1 cellular context compared by ENCODE assay signal in genomic region chrX:6129195-6129594, GRCh38.
TF ChIP-seq lines count a peak whose summit lies in the region.

No MANE protein-coding gene starts in this region.

TF ChIP-seq in SK-N-SH, 30 proteins besides CTCF, POLR2A, EP300 and RAD21 (continued from another document):
- no peak for TF ChIP-seq IRF3 (IDR thresholded peaks at IDR 0.05; ENCODE audit: low read depth, low read length)
- TF ChIP-seq JUND (IDR thresholded peaks at IDR 0.05), result no peak
- TF ChIP-seq RXRA (IDR thresholded peaks at IDR 0.05; ENCODE audit: borderline replicate concordance, low read depth), result no peak
- no peak for TF ChIP-seq EZH2phosphoT487 (IDR thresholded peaks at IDR 0.05; ENCODE audit: borderline replicate concordance, low read depth)
- no peak for TF ChIP-seq POLR2AphosphoS5 (IDR thresholded peaks at IDR 0.05; ENCODE audit: low read depth, low read length)
- TF ChIP-seq MEF2A (IDR thresholded peaks at IDR 0.05; ENCODE audit: borderline replicate concordance, low read depth), result no peak
- no peak for TF ChIP-seq ZBTB33 (IDR thresholded peaks at IDR 0.05; ENCODE audit: borderline replicate concordance, low read depth)
- TF ChIP-seq RFX5 (IDR thresholded peaks at IDR 0.05; ENCODE audit: low read length), result no peak
- TF ChIP-seq REST (IDR thresholded peaks at IDR 0.05; ENCODE audit: low read depth, low read length), result no peak
